ENCODE assay signal across 8 cellular contexts in the genomic region with DNA sequence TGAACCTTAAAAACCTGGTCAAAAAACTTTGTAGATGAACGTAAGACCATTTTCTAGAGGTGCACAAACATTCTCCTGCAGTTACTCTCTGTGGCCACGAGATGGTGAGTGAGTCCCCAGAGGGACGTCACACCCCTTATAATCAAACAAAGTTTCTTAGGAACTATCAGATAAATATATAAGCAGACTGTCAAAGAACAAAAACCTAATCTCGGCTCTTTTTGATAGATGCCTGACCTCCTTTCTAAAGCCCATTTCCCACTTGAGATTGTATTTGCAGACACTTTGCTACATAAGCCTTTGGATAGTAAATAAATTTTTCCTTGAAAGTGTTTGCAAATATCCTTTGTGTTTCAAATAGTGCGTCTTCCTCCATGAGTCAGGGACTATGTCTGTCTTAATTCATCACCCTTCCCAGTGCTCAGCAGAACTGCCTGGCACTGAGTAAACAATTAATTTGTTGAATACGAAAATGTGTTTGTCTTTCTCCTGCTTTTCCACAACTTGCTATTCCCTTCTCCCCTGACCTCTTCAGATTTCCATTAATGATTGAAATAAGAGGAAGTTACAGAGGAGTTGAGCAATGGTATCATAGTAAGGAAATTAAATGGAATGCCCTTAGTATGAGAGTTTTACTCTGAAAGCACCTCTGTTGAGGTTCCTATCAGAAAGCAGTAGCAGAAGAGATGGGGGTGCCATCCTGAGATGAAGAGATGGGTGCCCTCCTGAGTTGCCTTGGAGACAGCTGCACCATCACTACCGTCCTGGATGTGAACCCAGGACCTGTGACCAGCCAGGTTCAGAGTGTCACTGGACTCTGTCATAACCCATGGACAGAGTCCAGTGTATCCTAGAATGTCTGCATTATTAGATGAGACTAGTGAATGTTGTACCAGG.
DNase-seq lines count a peak whose midpoint lies in the region; ATAC-seq lines count a peak whose summit lies in the region.

No MANE protein-coding gene starts in this region.

- no peaks in the 10 kb centered on the region for H3K9me3 Mint-ChIP-seq in effector memory CD8-positive, alpha-beta T cell

- no peaks in the 10 kb centered on the region for H3K4me1 Mint-ChIP-seq in effector memory CD8-positive, alpha-beta T cell (ENCODE audit: low read depth in 2 of 2)

- H3K4me3 Mint-ChIP-seq in effector memory CD8-positive, alpha-beta T cell: no peak overlapping the region

- DNase-seq in NCI-H2171 treated with DMSO at 0.1 percent for 48 hours (lab: John Stamatoyannopoulos, UW) (peak; percentile 45), NCI-H2171 (lab: John Stamatoyannopoulos, UW) (no peak), LoVo (ENCODE audit: low spot score) (peak; percentile 44), T-helper 9 cell (peak; percentile 8), medulla oblongata (ENCODE audit: extremely low spot score) (peak; percentile 70)
- DNase-seq in effector memory CD8-positive, alpha-beta T cell: peak; percentile 6 to 33 (median 32)

- peak; percentile 78 for ATAC-seq in GM21619 (IDR thresholded peaks at IDR 0.05; ENCODE audit: unreplicated experiment)
- peak; percentile 79 for ATAC-seq in effector memory CD8-positive, alpha-beta T cell (replicated peaks)
- no peak for ATAC-seq in HG03045 (IDR thresholded peaks at IDR 0.05; ENCODE audit: unreplicated experiment)

- H3K36me3 Mint-ChIP-seq in effector memory CD8-positive, alpha-beta T cell (ENCODE audit: insufficient read depth): no peaks in the 10 kb centered on the region

- no peak overlapping the region for H3K27ac Mint-ChIP-seq in effector memory CD8-positive, alpha-beta T cell

- H3K27me3 Mint-ChIP-seq in effector memory CD8-positive, alpha-beta T cell: peaks cover 8 to 14% of the 10 kb centered on the region in 2 donors
